ENCODE assay signal across 19 cellular contexts in the genomic region with DNA sequence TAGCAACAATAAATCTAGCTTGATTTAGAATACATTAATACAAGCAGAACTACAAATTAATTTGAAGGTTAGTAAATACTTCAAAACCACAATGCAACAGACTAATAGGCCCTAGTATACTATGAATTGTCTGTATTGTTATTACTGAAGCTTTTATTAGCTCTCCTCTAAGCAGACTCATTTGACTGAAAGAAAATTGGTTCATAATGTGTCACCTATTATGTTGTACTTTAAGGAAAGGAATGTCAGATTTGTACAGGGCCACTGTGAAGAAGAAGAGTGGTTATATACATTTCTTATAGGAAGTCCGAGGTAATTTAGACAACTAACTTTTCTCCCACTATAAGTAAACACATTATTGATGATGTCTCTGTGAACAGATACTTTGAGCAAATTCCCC.
"Had no signal": no experiment of that assay in that cellular context is flagged by ENCODE, and none has a peak within 500 bp of the region (broad histone marks: within the 10 kb centered on the region; RNA-seq: fewer than 3 reads in every experiment).

No MANE protein-coding gene starts in this region.

- H3K4me1 Mint-ChIP-seq: memory B cell; naive B cell; neural progenitor cell; stimulated activated effector memory CD8-positive, alpha-beta T cell treated with anti-CD3 and anti-CD28 coated beads, Interleukin-12 subunit alpha, Interleukin-12 subunit beta, amount 100 ng/mL, for 72 hours had no signal

- ATAC-seq: heart left ventricle; left lobe of liver; mucosa of descending colon; natural killer cell treated with Interleukin-12 subunit alpha and Interleukin-12 subunit beta and Interleukin-15 and Interleukin-18, amount 100 ng/mL, for 72 hours; right cardiac atrium; stimulated activated effector memory CD8-positive, alpha-beta T cell treated with anti-CD3 and anti-CD28 coated beads, Interleukin-12 subunit alpha, Interleukin-12 subunit beta, amount 100 ng/mL, for 72 hours had no signal

- H3K27me3 Mint-ChIP-seq: memory B cell; naive B cell; natural killer cell treated with Interleukin-12 subunit alpha and Interleukin-12 subunit beta and Interleukin-15 and Interleukin-18, amount 100 ng/mL, for 72 hours; type B pancreatic cell had no signal

- H3K36me3 Mint-ChIP-seq: memory B cell; mesothelial cell of epicardium; naive B cell; natural killer cell treated with Interleukin-12 subunit alpha and Interleukin-12 subunit beta and Interleukin-15 and Interleukin-18, amount 100 ng/mL, for 72 hours; neural progenitor cell; stimulated activated effector memory CD8-positive, alpha-beta T cell treated with anti-CD3 and anti-CD28 coated beads, Interleukin-12 subunit alpha, Interleukin-12 subunit beta, amount 100 ng/mL, for 72 hours; type B pancreatic cell had no signal

- H3K9me3 Mint-ChIP-seq: memory B cell; mesothelial cell of epicardium; naive B cell; natural killer cell treated with Interleukin-12 subunit alpha and Interleukin-12 subunit beta and Interleukin-15 and Interleukin-18, amount 100 ng/mL, for 72 hours; neural progenitor cell; type B pancreatic cell had no signal

- H3K4me3 Mint-ChIP-seq: memory B cell; mesothelial cell of epicardium; naive B cell; natural killer cell treated with Interleukin-12 subunit alpha and Interleukin-12 subunit beta and Interleukin-15 and Interleukin-18, amount 100 ng/mL, for 72 hours; neural progenitor cell; stimulated activated effector memory CD8-positive, alpha-beta T cell treated with anti-CD3 and anti-CD28 coated beads, Interleukin-12 subunit alpha, Interleukin-12 subunit beta, amount 100 ng/mL, for 72 hours; type B pancreatic cell had no signal

- H3K27ac Mint-ChIP-seq: memory B cell; mesothelial cell of epicardium; naive B cell; natural killer cell treated with Interleukin-12 subunit alpha and Interleukin-12 subunit beta and Interleukin-15 and Interleukin-18, amount 100 ng/mL, for 72 hours; neural progenitor cell; stimulated activated effector memory CD8-positive, alpha-beta T cell treated with anti-CD3 and anti-CD28 coated beads, Interleukin-12 subunit alpha, Interleukin-12 subunit beta, amount 100 ng/mL, for 72 hours; type B pancreatic cell had no signal

- DNase-seq: heart left ventricle; kidney; mucosa of descending colon; naive B cell; right cardiac atrium; sigmoid colon; stimulated activated CD4-positive, alpha-beta T cell treated with anti-CD3 and anti-CD28 coated beads, Interleukin-2, amount 100 ng/mL, for 24 hours; stimulated activated CD4-positive, alpha-beta T cell treated with anti-CD3 and anti-CD28 coated beads, Interleukin-4, amount 100 ng/mL, for 24 hours; stimulated activated naive CD4-positive, alpha-beta T cell treated with Interleukin-2 at 50 U/mL for 16 hours; substantia nigra; testis; tibial artery had no signal
